ENCODE assay signal across 1 cellular context in genomic region chr9:131097259-131097947, GRCh38.
TF ChIP-seq lines count a peak whose summit lies in the region.

No MANE protein-coding gene starts in this region.

TF ChIP-seq in HepG2, 621 proteins besides CTCF, POLR2A, EP300 and RAD21 (continued from another document):
- TF ChIP-seq, protein P1, sequence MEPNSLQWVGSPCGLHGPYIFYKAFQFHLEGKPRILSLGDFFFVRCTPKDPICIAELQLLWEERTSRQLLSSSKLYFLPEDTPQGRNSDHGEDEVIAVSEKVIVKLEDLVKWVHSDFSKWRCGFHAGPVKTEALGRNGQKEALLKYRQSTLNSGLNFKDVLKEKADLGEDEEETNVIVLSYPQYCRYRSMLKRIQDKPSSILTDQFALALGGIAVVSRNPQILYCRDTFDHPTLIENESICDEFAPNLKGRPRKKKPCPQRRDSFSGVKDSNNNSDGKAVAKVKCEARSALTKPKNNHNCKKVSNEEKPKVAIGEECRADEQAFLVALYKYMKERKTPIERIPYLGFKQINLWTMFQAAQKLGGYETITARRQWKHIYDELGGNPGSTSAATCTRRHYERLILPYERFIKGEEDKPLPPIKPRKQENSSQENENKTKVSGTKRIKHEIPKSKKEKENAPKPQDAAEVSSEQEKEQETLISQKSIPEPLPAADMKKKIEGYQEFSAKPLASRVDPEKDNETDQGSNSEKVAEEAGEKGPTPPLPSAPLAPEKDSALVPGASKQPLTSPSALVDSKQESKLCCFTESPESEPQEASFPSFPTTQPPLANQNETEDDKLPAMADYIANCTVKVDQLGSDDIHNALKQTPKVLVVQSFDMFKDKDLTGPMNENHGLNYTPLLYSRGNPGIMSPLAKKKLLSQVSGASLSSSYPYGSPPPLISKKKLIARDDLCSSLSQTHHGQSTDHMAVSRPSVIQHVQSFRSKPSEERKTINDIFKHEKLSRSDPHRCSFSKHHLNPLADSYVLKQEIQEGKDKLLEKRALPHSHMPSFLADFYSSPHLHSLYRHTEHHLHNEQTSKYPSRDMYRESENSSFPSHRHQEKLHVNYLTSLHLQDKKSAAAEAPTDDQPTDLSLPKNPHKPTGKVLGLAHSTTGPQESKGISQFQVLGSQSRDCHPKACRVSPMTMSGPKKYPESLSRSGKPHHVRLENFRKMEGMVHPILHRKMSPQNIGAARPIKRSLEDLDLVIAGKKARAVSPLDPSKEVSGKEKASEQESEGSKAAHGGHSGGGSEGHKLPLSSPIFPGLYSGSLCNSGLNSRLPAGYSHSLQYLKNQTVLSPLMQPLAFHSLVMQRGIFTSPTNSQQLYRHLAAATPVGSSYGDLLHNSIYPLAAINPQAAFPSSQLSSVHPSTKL (CRISPR knock-in tag; IDR thresholded peaks at IDR 0.05) = no peak
- TF ChIP-seq, protein P2, sequence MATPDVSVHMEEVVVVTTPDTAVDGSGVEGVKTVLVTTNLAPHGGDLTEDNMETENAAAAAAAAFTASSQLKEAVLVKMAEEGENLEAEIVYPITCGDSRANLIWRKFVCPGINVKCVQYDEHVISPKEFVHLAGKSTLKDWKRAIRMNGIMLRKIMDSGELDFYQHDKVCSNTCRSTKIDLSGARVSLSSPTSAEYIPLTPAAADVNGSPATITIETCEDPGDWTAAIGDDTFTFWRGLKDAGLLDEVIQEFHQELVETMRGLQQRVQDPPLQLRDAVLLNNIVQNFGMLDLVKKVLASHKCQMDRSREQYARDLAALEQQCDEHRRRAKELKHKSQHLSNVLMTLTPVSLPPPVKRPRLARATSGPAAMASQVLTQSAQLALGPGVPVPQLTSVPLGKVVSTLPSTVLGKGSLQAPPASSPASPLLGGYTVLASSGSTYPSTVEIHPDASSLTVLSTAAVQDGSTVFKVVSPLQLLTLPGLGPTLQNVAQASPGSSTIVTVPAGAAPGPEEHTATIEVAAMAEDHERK (CRISPR knock-in tag; IDR thresholded peaks at IDR 0.05; ENCODE audit: low read depth) = no peak
- TF ChIP-seq TBX2 (CRISPR knock-in tag; IDR thresholded peaks at IDR 0.05; ENCODE audit: borderline replicate concordance) (no peak), SOX5 (CRISPR knock-in tag; IDR thresholded peaks at IDR 0.05; ENCODE audit: borderline replicate concordance) (no peak), ZNF33A (CRISPR knock-in tag; IDR thresholded peaks at IDR 0.05; ENCODE audit: borderline replicate concordance) (no peak), SRY (CRISPR knock-in tag; IDR thresholded peaks at IDR 0.05) (no peak), EZH2 (conservative IDR thresholded peaks at IDR 0.05; ENCODE audit: low read depth, low read length) (no peak), ISX (CRISPR knock-in tag; conservative IDR thresholded peaks at IDR 0.05) (no peak), E2F1 (CRISPR knock-in tag; IDR thresholded peaks at IDR 0.05) (no peak), ZNF768 (CRISPR knock-in tag; IDR thresholded peaks at IDR 0.05) (peak; percentile 96), ZNF558 (CRISPR knock-in tag; IDR thresholded peaks at IDR 0.05; ENCODE audit: borderline replicate concordance) (0 out of 2 replicates have a peak, but pooled peaks have one; percentile 18), ZNF263 (CRISPR knock-in tag; IDR thresholded peaks at IDR 0.05) (peak; percentile 55; the same call in 1 of the 2 replicates), ZNF770 (CRISPR knock-in tag; IDR thresholded peaks at IDR 0.05) (peak; percentile 84; the same call in 1 of the 2 replicates)
- TF ChIP-seq, protein P3, sequence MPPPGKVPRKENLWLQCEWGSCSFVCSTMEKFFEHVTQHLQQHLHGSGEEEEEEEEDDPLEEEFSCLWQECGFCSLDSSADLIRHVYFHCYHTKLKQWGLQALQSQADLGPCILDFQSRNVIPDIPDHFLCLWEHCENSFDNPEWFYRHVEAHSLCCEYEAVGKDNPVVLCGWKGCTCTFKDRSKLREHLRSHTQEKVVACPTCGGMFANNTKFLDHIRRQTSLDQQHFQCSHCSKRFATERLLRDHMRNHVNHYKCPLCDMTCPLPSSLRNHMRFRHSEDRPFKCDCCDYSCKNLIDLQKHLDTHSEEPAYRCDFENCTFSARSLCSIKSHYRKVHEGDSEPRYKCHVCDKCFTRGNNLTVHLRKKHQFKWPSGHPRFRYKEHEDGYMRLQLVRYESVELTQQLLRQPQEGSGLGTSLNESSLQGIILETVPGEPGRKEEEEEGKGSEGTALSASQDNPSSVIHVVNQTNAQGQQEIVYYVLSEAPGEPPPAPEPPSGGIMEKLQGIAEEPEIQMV (CRISPR knock-in tag; IDR thresholded peaks at IDR 0.05; ENCODE audit: low read depth) = 0 out of 2 replicates have a peak, but pooled peaks have one; percentile 1
- TF ChIP-seq, protein P4, sequence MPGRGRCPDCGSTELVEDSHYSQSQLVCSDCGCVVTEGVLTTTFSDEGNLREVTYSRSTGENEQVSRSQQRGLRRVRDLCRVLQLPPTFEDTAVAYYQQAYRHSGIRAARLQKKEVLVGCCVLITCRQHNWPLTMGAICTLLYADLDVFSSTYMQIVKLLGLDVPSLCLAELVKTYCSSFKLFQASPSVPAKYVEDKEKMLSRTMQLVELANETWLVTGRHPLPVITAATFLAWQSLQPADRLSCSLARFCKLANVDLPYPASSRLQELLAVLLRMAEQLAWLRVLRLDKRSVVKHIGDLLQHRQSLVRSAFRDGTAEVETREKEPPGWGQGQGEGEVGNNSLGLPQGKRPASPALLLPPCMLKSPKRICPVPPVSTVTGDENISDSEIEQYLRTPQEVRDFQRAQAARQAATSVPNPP (CRISPR knock-in tag; IDR thresholded peaks at IDR 0.05) = no peak
- TF ChIP-seq, protein P5, sequence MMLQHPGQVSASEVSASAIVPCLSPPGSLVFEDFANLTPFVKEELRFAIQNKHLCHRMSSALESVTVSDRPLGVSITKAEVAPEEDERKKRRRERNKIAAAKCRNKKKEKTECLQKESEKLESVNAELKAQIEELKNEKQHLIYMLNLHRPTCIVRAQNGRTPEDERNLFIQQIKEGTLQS (CRISPR knock-in tag; IDR thresholded peaks at IDR 0.05) = no peak
- TF ChIP-seq, protein P6, sequence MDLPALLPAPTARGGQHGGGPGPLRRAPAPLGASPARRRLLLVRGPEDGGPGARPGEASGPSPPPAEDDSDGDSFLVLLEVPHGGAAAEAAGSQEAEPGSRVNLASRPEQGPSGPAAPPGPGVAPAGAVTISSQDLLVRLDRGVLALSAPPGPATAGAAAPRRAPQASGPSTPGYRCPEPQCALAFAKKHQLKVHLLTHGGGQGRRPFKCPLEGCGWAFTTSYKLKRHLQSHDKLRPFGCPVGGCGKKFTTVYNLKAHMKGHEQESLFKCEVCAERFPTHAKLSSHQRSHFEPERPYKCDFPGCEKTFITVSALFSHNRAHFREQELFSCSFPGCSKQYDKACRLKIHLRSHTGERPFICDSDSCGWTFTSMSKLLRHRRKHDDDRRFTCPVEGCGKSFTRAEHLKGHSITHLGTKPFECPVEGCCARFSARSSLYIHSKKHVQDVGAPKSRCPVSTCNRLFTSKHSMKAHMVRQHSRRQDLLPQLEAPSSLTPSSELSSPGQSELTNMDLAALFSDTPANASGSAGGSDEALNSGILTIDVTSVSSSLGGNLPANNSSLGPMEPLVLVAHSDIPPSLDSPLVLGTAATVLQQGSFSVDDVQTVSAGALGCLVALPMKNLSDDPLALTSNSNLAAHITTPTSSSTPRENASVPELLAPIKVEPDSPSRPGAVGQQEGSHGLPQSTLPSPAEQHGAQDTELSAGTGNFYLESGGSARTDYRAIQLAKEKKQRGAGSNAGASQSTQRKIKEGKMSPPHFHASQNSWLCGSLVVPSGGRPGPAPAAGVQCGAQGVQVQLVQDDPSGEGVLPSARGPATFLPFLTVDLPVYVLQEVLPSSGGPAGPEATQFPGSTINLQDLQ (CRISPR knock-in tag; IDR thresholded peaks at IDR 0.05) = no peak
